ENCODE assay signal across 29 cellular contexts in the genomic region with DNA sequence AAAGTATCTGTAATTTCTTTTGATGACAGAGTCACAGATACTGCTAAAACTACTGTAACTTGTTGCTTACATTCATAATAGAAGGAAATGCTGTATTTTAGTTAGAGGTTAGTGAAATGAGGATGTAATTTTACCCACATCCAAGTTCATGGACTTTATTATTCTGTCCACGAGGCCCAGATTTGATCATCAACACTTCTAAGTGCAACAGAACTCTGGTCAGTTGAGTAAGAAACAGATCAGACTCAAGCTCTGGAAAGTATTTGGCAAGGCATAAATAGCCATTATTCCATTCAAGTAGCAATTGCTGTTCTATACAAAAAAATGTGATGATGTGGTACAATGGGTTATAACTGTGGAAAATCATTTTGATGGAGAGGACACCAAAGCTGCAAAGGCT.
"Had no signal": no experiment of that assay in that cellular context is flagged by ENCODE, and none has a peak within 500 bp of the region (broad histone marks: within the 10 kb centered on the region; RNA-seq: fewer than 3 reads in every experiment).

No MANE protein-coding gene starts in this region.

- H3K36me3 ChIP-seq: neural progenitor cell, ovary, thyroid gland had no signal

- H3K27me3 ChIP-seq: neural progenitor cell, ovary, right lobe of liver, sigmoid colon, thyroid gland, tibial nerve, upper lobe of left lung, vagina had no signal

- H3K27ac ChIP-seq: neural progenitor cell, ovary, parathyroid adenoma, sigmoid colon, thoracic aorta, thyroid gland, upper lobe of left lung, vagina had no signal

- H2AFZ ChIP-seq: neural progenitor cell, parathyroid adenoma had no signal

- H3K4me2 ChIP-seq: neural progenitor cell had no signal

- H3K79me2 ChIP-seq: parathyroid adenoma had no signal

- H3K4me3 Mint-ChIP-seq: naive B cell; naive thymus-derived CD8-positive, alpha-beta T cell; nephron; neural progenitor cell; stimulated activated effector memory CD8-positive, alpha-beta T cell treated with anti-CD3 and anti-CD28 coated beads, Interleukin-12 subunit alpha, Interleukin-12 subunit beta, amount 100 ng/mL, for 72 hours; stimulated activated naive CD8-positive, alpha-beta T cell treated with anti-CD3 and anti-CD28 coated beads, Interleukin-15, amount 100 ng/mL, for 72 hours had no signal

- FAIRE-seq: small intestine, urothelium cell line had no signal

- H3K27me3 Mint-ChIP-seq: naive B cell; naive thymus-derived CD8-positive, alpha-beta T cell; progenitor cell of endocrine pancreas; stimulated activated naive CD8-positive, alpha-beta T cell treated with anti-CD3 and anti-CD28 coated beads, Interleukin-15, amount 100 ng/mL, for 72 hours had no signal

- H3K9ac ChIP-seq: neural progenitor cell, parathyroid adenoma had no signal

- H3K9me3 ChIP-seq: ovary, right lobe of liver, sigmoid colon, thoracic aorta, thyroid gland, tibial nerve, upper lobe of left lung, vagina had no signal

- ATAC-seq: naive thymus-derived CD8-positive, alpha-beta T cell; right cardiac atrium; stimulated activated effector memory CD8-positive, alpha-beta T cell treated with anti-CD3 and anti-CD28 coated beads, Interleukin-12 subunit alpha, Interleukin-12 subunit beta, amount 100 ng/mL, for 72 hours; stimulated activated naive CD8-positive, alpha-beta T cell treated with anti-CD3 and anti-CD28 coated beads, Interleukin-15, amount 100 ng/mL, for 72 hours; stimulated activated naive CD8-positive, alpha-beta T cell treated with anti-CD3 and anti-CD28 coated beads, Interleukin-15, Interleukin-2, amounts not matched to agents 100 U/mL and 50 U/mL, for 24 hours had no signal

- H3K36me3 Mint-ChIP-seq: stimulated activated effector memory CD8-positive, alpha-beta T cell treated with anti-CD3 and anti-CD28 coated beads, Interleukin-12 subunit alpha, Interleukin-12 subunit beta, amount 100 ng/mL, for 72 hours had no signal

- H3K4me1 Mint-ChIP-seq: naive B cell; nephron; neural progenitor cell; stimulated activated effector memory CD8-positive, alpha-beta T cell treated with anti-CD3 and anti-CD28 coated beads, Interleukin-12 subunit alpha, Interleukin-12 subunit beta, amount 100 ng/mL, for 72 hours; stimulated activated naive CD8-positive, alpha-beta T cell treated with anti-CD3 and anti-CD28 coated beads, Interleukin-15, amount 100 ng/mL, for 72 hours had no signal

- H3K9me3 Mint-ChIP-seq: naive B cell; naive thymus-derived CD8-positive, alpha-beta T cell; nephron; neural progenitor cell; stimulated activated effector memory CD8-positive, alpha-beta T cell treated with anti-CD3 and anti-CD28 coated beads, Interleukin-12 subunit alpha, Interleukin-12 subunit beta, amount 100 ng/mL, for 72 hours; stimulated activated naive CD8-positive, alpha-beta T cell treated with anti-CD3 and anti-CD28 coated beads, Interleukin-15, amount 100 ng/mL, for 72 hours had no signal

- H3K4me3 ChIP-seq: neural progenitor cell, ovary, right lobe of liver, sigmoid colon, thoracic aorta, thyroid gland, tibial nerve, upper lobe of left lung, vagina had no signal

- H3K27ac Mint-ChIP-seq: nephron; neural progenitor cell; progenitor cell of endocrine pancreas; stimulated activated effector memory CD8-positive, alpha-beta T cell treated with anti-CD3 and anti-CD28 coated beads, Interleukin-12 subunit alpha, Interleukin-12 subunit beta, amount 100 ng/mL, for 72 hours had no signal

- DNase-seq: naive B cell; naive thymus-derived CD8-positive, alpha-beta T cell; occipital lobe; ovary; posterior cingulate gyrus; right cardiac atrium; right lobe of liver; sigmoid colon; small intestine; stimulated activated CD4-positive, alpha-beta T cell treated with anti-CD3 and anti-CD28 coated beads, Interleukin-15, amount 100 ng/mL, for 24 hours; stimulated activated CD4-positive, alpha-beta T cell treated with anti-CD3 and anti-CD28 coated beads, Interleukin-2, amount 100 ng/mL, for 24 hours; stimulated activated CD4-positive, alpha-beta T cell treated with anti-CD3 and anti-CD28 coated beads, Interleukin-2, amount 100 ng/mL, for 48 hours; stimulated activated CD4-positive, alpha-beta T cell treated with anti-CD3 and anti-CD28 coated beads, Interleukin-4, amount 100 ng/mL, for 24 hours; stimulated activated naive CD4-positive, alpha-beta T cell; stimulated activated naive CD8-positive, alpha-beta T cell treated with anti-CD3 and anti-CD28 coated beads, Interleukin-15, amount 100 ng/mL, for 72 hours; stimulated activated naive CD8-positive, alpha-beta T cell treated with anti-CD3 and anti-CD28 coated beads, Interleukin-15, Interleukin-2, amounts not matched to agents 100 U/mL and 50 U/mL, for 24 hours; substantia nigra; thyroid gland; trophoblast cell; upper lobe of left lung had no signal

- H3K4me1 ChIP-seq: parathyroid adenoma, sigmoid colon, thyroid gland, upper lobe of left lung, vagina had no signal
